Comparison of ENCODE assay signal across 1 cellular context in the genomic region with DNA sequence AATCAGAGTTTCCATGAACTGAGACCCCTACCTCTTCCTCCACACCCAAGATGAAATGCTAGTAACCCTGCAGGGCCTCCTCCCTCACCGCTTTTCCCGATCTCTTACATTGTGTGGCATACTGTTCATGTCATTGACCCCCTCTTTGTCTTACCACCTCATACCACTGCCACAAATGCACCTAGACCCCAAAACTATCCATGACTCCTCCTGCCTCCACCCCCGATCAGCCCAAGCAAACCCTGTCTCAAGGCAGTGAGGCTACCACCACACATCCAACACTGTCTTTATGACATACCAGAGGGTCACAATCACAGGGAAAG.
TF ChIP-seq lines count a peak whose summit lies in the region.

No MANE protein-coding gene starts in this region.

TF ChIP-seq in K562, 482 proteins besides CTCF, POLR2A, EP300 and RAD21:
- TF ChIP-seq ZNF445 (CRISPR knock-in tag; IDR thresholded peaks at IDR 0.05; ENCODE audit: low read depth) (no peak), ETV1 (tag; conservative IDR thresholded peaks at IDR 0.05; ENCODE audit: low read depth) (no peak), POLR2H (tag; IDR thresholded peaks at IDR 0.05; ENCODE audit: low read depth) (no peak)
- TF ChIP-seq, protein P1, sequence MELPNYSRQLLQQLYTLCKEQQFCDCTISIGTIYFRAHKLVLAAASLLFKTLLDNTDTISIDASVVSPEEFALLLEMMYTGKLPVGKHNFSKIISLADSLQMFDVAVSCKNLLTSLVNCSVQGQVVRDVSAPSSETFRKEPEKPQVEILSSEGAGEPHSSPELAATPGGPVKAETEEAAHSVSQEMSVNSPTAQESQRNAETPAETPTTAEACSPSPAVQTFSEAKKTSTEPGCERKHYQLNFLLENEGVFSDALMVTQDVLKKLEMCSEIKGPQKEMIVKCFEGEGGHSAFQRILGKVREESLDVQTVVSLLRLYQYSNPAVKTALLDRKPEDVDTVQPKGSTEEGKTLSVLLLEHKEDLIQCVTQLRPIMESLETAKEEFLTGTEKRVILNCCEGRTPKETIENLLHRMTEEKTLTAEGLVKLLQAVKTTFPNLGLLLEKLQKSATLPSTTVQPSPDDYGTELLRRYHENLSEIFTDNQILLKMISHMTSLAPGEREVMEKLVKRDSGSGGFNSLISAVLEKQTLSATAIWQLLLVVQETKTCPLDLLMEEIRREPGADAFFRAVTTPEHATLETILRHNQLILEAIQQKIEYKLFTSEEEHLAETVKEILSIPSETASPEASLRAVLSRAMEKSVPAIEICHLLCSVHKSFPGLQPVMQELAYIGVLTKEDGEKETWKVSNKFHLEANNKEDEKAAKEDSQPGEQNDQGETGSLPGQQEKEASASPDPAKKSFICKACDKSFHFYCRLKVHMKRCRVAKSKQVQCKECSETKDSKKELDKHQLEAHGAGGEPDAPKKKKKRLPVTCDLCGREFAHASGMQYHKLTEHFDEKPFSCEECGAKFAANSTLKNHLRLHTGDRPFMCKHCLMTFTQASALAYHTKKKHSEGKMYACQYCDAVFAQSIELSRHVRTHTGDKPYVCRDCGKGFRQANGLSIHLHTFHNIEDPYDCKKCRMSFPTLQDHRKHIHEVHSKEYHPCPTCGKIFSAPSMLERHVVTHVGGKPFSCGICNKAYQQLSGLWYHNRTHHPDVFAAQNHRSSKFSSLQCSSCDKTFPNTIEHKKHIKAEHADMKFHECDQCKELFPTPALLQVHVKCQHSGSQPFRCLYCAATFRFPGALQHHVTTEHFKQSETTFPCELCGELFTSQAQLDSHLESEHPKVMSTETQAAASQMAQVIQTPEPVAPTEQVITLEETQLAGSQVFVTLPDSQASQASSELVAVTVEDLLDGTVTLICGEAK (IDR thresholded peaks at IDR 0.05): no peak
- TF ChIP-seq, protein P1 (CRISPR knock-in tag; IDR thresholded peaks at IDR 0.05): 0 out of 2 replicates have a peak, but pooled peaks have one; percentile 4
